ENCODE assay signal across 20 cellular contexts in the genomic region with DNA sequence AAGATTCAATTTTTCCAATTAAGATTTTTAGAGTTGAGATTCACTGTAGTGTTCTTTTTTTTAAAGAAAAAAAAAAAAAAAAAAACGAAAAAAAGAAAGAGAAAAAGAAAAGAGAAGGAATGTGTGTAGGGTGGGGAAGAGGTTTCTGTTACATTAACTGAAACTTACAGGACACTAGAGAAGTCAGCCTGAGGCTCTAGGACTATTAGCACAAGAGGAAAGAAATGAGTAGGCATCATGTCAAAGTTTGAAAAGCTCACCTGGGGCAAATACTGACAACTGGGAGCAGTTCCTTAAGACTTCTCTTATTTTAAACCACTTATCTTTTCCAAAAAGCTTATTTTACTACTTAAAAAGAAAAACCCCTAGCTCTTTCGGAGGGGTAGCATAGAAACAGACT.
DNase-seq lines count a peak whose midpoint lies in the region; ATAC-seq, FAIRE-seq and TF ChIP-seq lines count a peak whose summit lies in the region.
"Had no signal": no experiment of that assay in that cellular context is flagged by ENCODE, and none has a peak within 500 bp of the region (broad histone marks: within the 10 kb centered on the region; RNA-seq: fewer than 3 reads in every experiment).

No MANE protein-coding gene starts in this region.

- SMC1A ChIA-PET in GM12878 (lab: Charles Lee; ENCODE audit: uncharacterized antibody, unreplicated experiment) = interaction anchor here (0.6 to 2.0 kb wide), 5 partner anchors 9 to 85 kb away, joined by 3 to 5 read pairs (median 3); no protein-coding TSS in a partner anchor

- TF ChIP-seq RAD21 in GM12878 (IDR thresholded peaks at IDR 0.05; ENCODE audit: insufficient read depth, low read depth, low read length) = no peak

- no peak overlapping the region for H2AFZ ChIP-seq in GM12878 (ENCODE audit: control insufficient read depth, low read depth, low read length)

- RAD21 ChIA-PET in GM12878 (lab: Charles Lee; ENCODE audit: unreplicated experiment) = no interaction called here

- DNase-seq in GM12878 (ENCODE audit: low read depth, low spot score) = no peak
- DNase-seq in thoracic aorta (ENCODE audit: low spot score) = no peak
- DNase-seq in dorsolateral prefrontal cortex = no peak
- DNase-seq: CD8-positive, alpha-beta memory T cell; COR-L47; DMS 273 treated with DMSO at 0.1 percent for 48 hours; DMS53; DND-41; EL; GOT3; H7; KBM-7 had no signal

- H3K27me3 ChIP-seq in GM12878 (replicated peaks in 1 of 2; ENCODE audit: control insufficient read depth in 2 of 2, insufficient read depth in 2 of 2, low read length in 1 of 2) (no peaks in the 10 kb centered on the region), thoracic aorta (replicated peaks; ENCODE audit: insufficient read depth) (no peaks in the 10 kb centered on the region), dorsolateral prefrontal cortex (no peaks in the 10 kb centered on the region)
- H3K27me3 ChIP-seq: BLaER1 treated with 17β-estradiol and CSF1 and Interleukin-3, amounts not matched to agents 10 nM and 100 nM had no signal

- H3K9ac ChIP-seq in GM12878 (ENCODE audit: control insufficient read depth, insufficient read depth, low read length) = no peak overlapping the region
- H3K9ac ChIP-seq: BLaER1 treated with 17β-estradiol and CSF1 and Interleukin-3, amounts not matched to agents 10 nM and 100 nM had no signal

- H3K27ac ChIP-seq in GM12878 (ENCODE audit: control insufficient read depth, insufficient read depth) (no peak overlapping the region), thoracic aorta (peak overlapping the region; percentile 16 to 45), dorsolateral prefrontal cortex (no peak overlapping the region)
- H3K27ac ChIP-seq: BLaER1 treated with 17β-estradiol and CSF1 and Interleukin-3, amounts not matched to agents 10 nM and 100 nM had no signal

- no peak overlapping the region for H3K4me2 ChIP-seq in GM12878 (ENCODE audit: control insufficient read depth, insufficient read depth)
- H3K4me2 ChIP-seq: BLaER1 treated with 17β-estradiol and CSF1 and Interleukin-3, amounts not matched to agents 10 nM and 100 nM had no signal

- CTCF ChIA-PET in GM12878 (lab: Yijun Ruan, JAX) = interaction anchor here (0.6 kb wide), 1 partner anchor 55 kb away, joined by 3 read pairs; no protein-coding TSS in a partner anchor

- H3K36me3 ChIP-seq in GM12878 (ENCODE audit: control insufficient read depth in 2 of 2, insufficient read depth in 2 of 2, low read length in 1 of 2) (peaks cover 2 to 23% of the 10 kb centered on the region in 2 experiments), thoracic aorta (peaks cover 26% of the 10 kb centered on the region)

- POLR2A ChIA-PET in GM12878 (lab: Charles Lee) = interaction anchor here (0.7 kb wide), 1 partner anchor 50 kb away, joined by 4 read pairs; no protein-coding TSS in a partner anchor

- H3K9me3 ChIP-seq in GM12878 (replicated peaks; ENCODE audit: control insufficient read depth, insufficient read depth, low read length) = no peaks in the 10 kb centered on the region
- H3K9me3 ChIP-seq in thoracic aorta = no peaks in the 10 kb centered on the region
- H3K9me3 ChIP-seq: BLaER1 treated with 17β-estradiol and CSF1 and Interleukin-3, amounts not matched to agents 10 nM and 100 nM had no signal

- no peak for FAIRE-seq in GM12878 (lab: Jason Lieb, UNC)
- FAIRE-seq: GM12891, HepG2 had no signal

- H3K4me3 ChIP-seq in GM12878 = no peak overlapping the region
- no peak overlapping the region for H3K4me3 ChIP-seq in thoracic aorta
- H3K4me3 ChIP-seq in dorsolateral prefrontal cortex = no peak overlapping the region
- H3K4me3 ChIP-seq: BLaER1 treated with 17β-estradiol and CSF1 and Interleukin-3, amounts not matched to agents 10 nM and 100 nM had no signal

- no peaks in the 10 kb centered on the region for H4K20me1 ChIP-seq in GM12878 (ENCODE audit: control insufficient read depth, insufficient read depth)
- H4K20me1 ChIP-seq: BLaER1 treated with 17β-estradiol and CSF1 and Interleukin-3, amounts not matched to agents 10 nM and 100 nM had no signal

- ATAC-seq in GM18868 (IDR thresholded peaks at IDR 0.05; ENCODE audit: unreplicated experiment) = peak; percentile 68
- peak; percentile 65 for ATAC-seq in GM19463 (IDR thresholded peaks at IDR 0.05; ENCODE audit: unreplicated experiment)
- 0 out of 3 replicates have a peak, but pooled peaks have one; percentile 31 for ATAC-seq in GM12878
- no peak for ATAC-seq in thoracic aorta (ENCODE audit: insufficient number of reproducible peaks, low FRiP score, low read depth)
- ATAC-seq in GM21390 (IDR thresholded peaks at IDR 0.05; ENCODE audit: unreplicated experiment) = no peak
- ATAC-seq in GM18519 (IDR thresholded peaks at IDR 0.05; ENCODE audit: low FRiP score, unreplicated experiment) = no peak
- ATAC-seq: HCT116, HepG2 had no signal

- intact Hi-C loops in GM12878 (cut with micrococcal nuclease; ENCODE audit: unreplicated experiment) (no loop called here), dorsolateral prefrontal cortex (cut with DNase I) (no loop called here)

- TF ChIP-seq POLR2A in GM12878 (IDR thresholded peaks at IDR 0.05; ENCODE audit: low read depth, low read length) = no peak

- BruUV-seq in GM12878 (replicated peaks; lab: Mats Ljungman, UMichigan) = no TSS peak

- no peak for TF ChIP-seq EP300 in GM12878 (IDR thresholded peaks at IDR 0.05; ENCODE audit: borderline replicate concordance in 1 of 2, control insufficient read depth in 1 of 2, low read depth in 2 of 2, low read length in 2 of 2)

- in situ Hi-C loops in GM12878 (cut with MboI) = no loop called here

- H3K79me2 ChIP-seq in GM12878 (ENCODE audit: control insufficient read depth, insufficient read depth, low read length) = no peaks in the 10 kb centered on the region

- 43% methylated on average over 1 of the region's 2 CpGs for WGBS in GM12878 (ENCODE audit: insufficient coverage, insufficient replicate concordance, low lambda C conversion rate, missing lambda C conversion rate)

- TF ChIP-seq CTCF in GM12878 (IDR thresholded peaks at IDR 0.05 in 2 of 3, conservative IDR thresholded peaks at IDR 0.05 in 1 of 3; ENCODE audit: control insufficient read depth in 2 of 3, extremely low read depth in 1 of 3, insufficient read depth in 1 of 3, low read depth in 3 of 3, low read length in 3 of 3) (no peak), thoracic aorta (IDR thresholded peaks at IDR 0.05) (no peak), dorsolateral prefrontal cortex (IDR thresholded peaks at IDR 0.05 in 54 of 56, conservative IDR thresholded peaks at IDR 0.05 in 2 of 56; ENCODE audit: low read depth in 1 of 56, partially characterized antibody in 56 of 56) (no peak)

- H3K4me1 ChIP-seq in GM12878 (ENCODE audit: control insufficient read depth, insufficient read depth, low read length) (no peaks in the 10 kb centered on the region), thoracic aorta (ENCODE audit: control insufficient read depth in 1 of 2, low read depth in 2 of 2) (peaks cover 3 to 27% of the 10 kb centered on the region in 2 donors)
- H3K4me1 ChIP-seq: BLaER1 treated with 17β-estradiol and CSF1 and Interleukin-3, amounts not matched to agents 10 nM and 100 nM had no signal

TF ChIP-seq in GM12878, 131 proteins besides CTCF, POLR2A, EP300 and RAD21 (continues in another document):
- no peak for TF ChIP-seq FOXM1 (IDR thresholded peaks at IDR 0.05; ENCODE audit: low read depth, low read length)
- TF ChIP-seq, protein P1, sequence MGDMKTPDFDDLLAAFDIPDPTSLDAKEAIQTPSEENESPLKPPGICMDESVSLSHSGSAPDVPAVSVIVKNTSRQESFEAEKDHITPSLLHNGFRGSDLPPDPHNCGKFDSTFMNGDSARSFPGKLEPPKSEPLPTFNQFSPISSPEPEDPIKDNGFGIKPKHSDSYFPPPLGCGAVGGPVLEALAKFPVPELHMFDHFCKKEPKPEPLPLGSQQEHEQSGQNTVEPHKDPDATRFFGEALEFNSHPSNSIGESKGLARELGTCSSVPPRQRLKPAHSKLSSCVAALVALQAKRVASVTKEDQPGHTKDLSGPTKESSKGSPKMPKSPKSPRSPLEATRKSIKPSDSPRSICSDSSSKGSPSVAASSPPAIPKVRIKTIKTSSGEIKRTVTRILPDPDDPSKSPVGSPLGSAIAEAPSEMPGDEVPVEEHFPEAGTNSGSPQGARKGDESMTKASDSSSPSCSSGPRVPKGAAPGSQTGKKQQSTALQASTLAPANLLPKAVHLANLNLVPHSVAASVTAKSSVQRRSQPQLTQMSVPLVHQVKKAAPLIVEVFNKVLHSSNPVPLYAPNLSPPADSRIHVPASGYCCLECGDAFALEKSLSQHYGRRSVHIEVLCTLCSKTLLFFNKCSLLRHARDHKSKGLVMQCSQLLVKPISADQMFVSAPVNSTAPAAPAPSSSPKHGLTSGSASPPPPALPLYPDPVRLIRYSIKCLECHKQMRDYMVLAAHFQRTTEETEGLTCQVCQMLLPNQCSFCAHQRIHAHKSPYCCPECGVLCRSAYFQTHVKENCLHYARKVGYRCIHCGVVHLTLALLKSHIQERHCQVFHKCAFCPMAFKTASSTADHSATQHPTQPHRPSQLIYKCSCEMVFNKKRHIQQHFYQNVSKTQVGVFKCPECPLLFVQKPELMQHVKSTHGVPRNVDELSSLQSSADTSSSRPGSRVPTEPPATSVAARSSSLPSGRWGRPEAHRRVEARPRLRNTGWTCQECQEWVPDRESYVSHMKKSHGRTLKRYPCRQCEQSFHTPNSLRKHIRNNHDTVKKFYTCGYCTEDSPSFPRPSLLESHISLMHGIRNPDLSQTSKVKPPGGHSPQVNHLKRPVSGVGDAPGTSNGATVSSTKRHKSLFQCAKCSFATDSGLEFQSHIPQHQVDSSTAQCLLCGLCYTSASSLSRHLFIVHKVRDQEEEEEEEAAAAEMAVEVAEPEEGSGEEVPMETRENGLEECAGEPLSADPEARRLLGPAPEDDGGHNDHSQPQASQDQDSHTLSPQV (IDR thresholded peaks at IDR 0.05) = no peak

Comparison
In these comparisons a context has a peak if more than half of its experiments do, and no peak if none do; other contexts are left out.
1. ATAC-seq: peak in GM18868 (single experiment), GM19463 (single experiment) and GM12878 (single experiment); none in thoracic aorta (single experiment), GM21390 (single experiment) and GM18519 (single experiment).
2. H3K27ac ChIP-seq: peak in thoracic aorta (2 of 2); none in GM12878 (single experiment) and dorsolateral prefrontal cortex (0 of 59).